ENCODE assay signal across 10 cellular contexts in genomic region chr20:50848341-50848808, GRCh38. TPM values are rescaled to one million over a fixed set of nuclear protein-coding genes. Genes with fewer than 3 reads are reported as not detected.
DNase-seq lines count a peak whose midpoint lies in the region; ATAC-seq, FAIRE-seq and TF ChIP-seq lines count a peak whose summit lies in the region.
"Had no signal": no experiment of that assay in that cellular context is flagged by ENCODE, and none has a peak within 500 bp of the region (broad histone marks: within the 10 kb centered on the region; RNA-seq: fewer than 3 reads in every experiment).

No MANE protein-coding gene starts in this region.

- dilution Hi-C loops in keratinocyte (cut with MboI; ENCODE audit: extremely low pct_ligation_motif_present, low sequenced_read_pairs): no loop called here

- no peak for ATAC-seq in GM12878
- no peak for ATAC-seq in HG03457 (IDR thresholded peaks at IDR 0.05; ENCODE audit: unreplicated experiment)
- no peak for ATAC-seq in GM18870 (IDR thresholded peaks at IDR 0.05; ENCODE audit: unreplicated experiment)
- ATAC-seq in GM19035 (IDR thresholded peaks at IDR 0.05; ENCODE audit: unreplicated experiment): no peak
- no peak for ATAC-seq in activated CD4-positive, CD25-positive, alpha-beta regulatory T cell treated with anti-CD3 and anti-CD28 coated beads, Interleukin-2, amount 50 U/mL, for 24 hours

- H4K20me1 ChIP-seq in MM.1S (ENCODE audit: insufficient read depth, low read length) (no peaks in the 10 kb centered on the region), GM12878 (ENCODE audit: control insufficient read depth, insufficient read depth) (no peaks in the 10 kb centered on the region), keratinocyte (ENCODE audit: control insufficient read depth, extremely low read depth, insufficient read depth, low read length) (no peaks in the 10 kb centered on the region)

- H3K4me3 ChIP-seq in MM.1S (ENCODE audit: low read length) (no peak overlapping the region), GM12878 (no peak overlapping the region), keratinocyte (ENCODE audit: control insufficient read depth in 2 of 3, extremely low read depth in 1 of 3, insufficient read depth in 2 of 3, low read depth in 1 of 3, low read length in 3 of 3) (peak overlapping the region in 1 of 3 experiments; percentile 40), stomach (no peak overlapping the region)

- no peaks in the 10 kb centered on the region; the same call in 1 of the 2 replicates for H3F3A ChIP-seq in MM.1S (ENCODE audit: insufficient read depth, low read length)

- no peaks in the 10 kb centered on the region for H3K9me2 ChIP-seq in MM.1S (replicated peaks; ENCODE audit: insufficient read depth, low read length)

- H2AFZ ChIP-seq in MM.1S (ENCODE audit: low read length): no peak overlapping the region
- H2AFZ ChIP-seq in GM12878 (ENCODE audit: control insufficient read depth, low read depth, low read length): no peak overlapping the region
- peak overlapping the region; percentile 83 for H2AFZ ChIP-seq in keratinocyte (ENCODE audit: control insufficient read depth, low read length)

- FAIRE-seq in GM12878 (lab: Jason Lieb, UNC) (no peak), keratinocyte (lab: Jason Lieb, UNC) (no peak)

- H3K9ac ChIP-seq in MM.1S (ENCODE audit: low read length) (no peak overlapping the region), GM12878 (ENCODE audit: control insufficient read depth, insufficient read depth, low read length) (peak overlapping the region; percentile 13), keratinocyte (ENCODE audit: control insufficient read depth, extremely low read depth, insufficient read depth, low read length) (peak overlapping the region; percentile 62)

- peaks cover 2% of the 10 kb centered on the region for H3K9me1 ChIP-seq in keratinocyte (ENCODE audit: control insufficient read depth, extremely low read depth, insufficient read depth, low read length)

- H3K27ac ChIP-seq in MM.1S (ENCODE audit: low read length) (no peak overlapping the region), GM12878 (ENCODE audit: control insufficient read depth, insufficient read depth) (peak overlapping the region; percentile 49), keratinocyte (ENCODE audit: control insufficient read depth, insufficient read depth, low read length) (peak overlapping the region; percentile 60), stomach (peak overlapping the region in 4 of 5 donors; percentile 30 to 57 (median 48))
- H3K27ac ChIP-seq: brain microvascular endothelial cell had no signal

- H3K4me2 ChIP-seq in MM.1S (ENCODE audit: low read depth, low read length) (peak overlapping the region; percentile 46; the same call in 1 of the 2 replicates), GM12878 (ENCODE audit: control insufficient read depth, insufficient read depth) (peak overlapping the region; percentile 58), keratinocyte (ENCODE audit: control insufficient read depth, extremely low read depth, insufficient read depth, low read depth, low read length) (peak overlapping the region; percentile 61)

- H3K27me3 ChIP-seq in MM.1S (replicated peaks; ENCODE audit: insufficient read depth, low read length): no peaks in the 10 kb centered on the region
- H3K27me3 ChIP-seq in GM12878 (replicated peaks in 1 of 2; ENCODE audit: control insufficient read depth in 2 of 2, insufficient read depth in 2 of 2, low read length in 1 of 2): no peaks in the 10 kb centered on the region
- H3K27me3 ChIP-seq in keratinocyte (ENCODE audit: control insufficient read depth, extremely low read depth, insufficient read depth, low read length): no peaks in the 10 kb centered on the region
- H3K27me3 ChIP-seq in stomach: no peaks in the 10 kb centered on the region
- H3K27me3 ChIP-seq: brain microvascular endothelial cell had no signal

- no peak for TF ChIP-seq EP300 in GM12878 (IDR thresholded peaks at IDR 0.05; ENCODE audit: borderline replicate concordance in 1 of 2, control insufficient read depth in 1 of 2, low read depth in 2 of 2, low read length in 2 of 2)
- no peak for TF ChIP-seq EP300 in stomach (IDR thresholded peaks at IDR 0.05)

- 65% methylated on average over 8 of the region's 8 CpGs for WGBS in GM12878 (ENCODE audit: insufficient coverage, insufficient replicate concordance, low lambda C conversion rate, missing lambda C conversion rate)
- 29 to 46% (median 37%) methylated on average over 8 of the region's 8 CpGs for WGBS in stomach, 5 donors

- TF ChIP-seq POLR2A in GM12878 (IDR thresholded peaks at IDR 0.05; ENCODE audit: low read depth, low read length): no peak
- no peak for TF ChIP-seq POLR2A in stomach (IDR thresholded peaks at IDR 0.05)

- H3K79me2 ChIP-seq in MM.1S (ENCODE audit: low read length) (no peaks in the 10 kb centered on the region), GM12878 (ENCODE audit: control insufficient read depth, insufficient read depth, low read length) (peaks cover 4% of the 10 kb centered on the region), keratinocyte (ENCODE audit: control insufficient read depth, insufficient read depth, low read length) (no peaks in the 10 kb centered on the region)

- H3K36me3 ChIP-seq in MM.1S (replicated peaks; ENCODE audit: insufficient read depth, low read length) (no peaks in the 10 kb centered on the region), GM12878 (ENCODE audit: control insufficient read depth in 2 of 2, insufficient read depth in 2 of 2, low read length in 1 of 2) (peaks cover 6 to 10% of the 10 kb centered on the region in 2 experiments), keratinocyte (ENCODE audit: control insufficient read depth in 2 of 2, extremely low read depth in 1 of 2, insufficient read depth in 2 of 2, low read length in 2 of 2) (no peaks in the 10 kb centered on the region), stomach (peaks cover 0 to 1% (median 0%) of the 10 kb centered on the region in 4 donors)
- H3K36me3 ChIP-seq: brain microvascular endothelial cell had no signal

- H3K4me1 ChIP-seq in MM.1S (ENCODE audit: low read length) (peaks cover 10% of the 10 kb centered on the region), GM12878 (ENCODE audit: control insufficient read depth, insufficient read depth, low read length) (peaks cover 58% of the 10 kb centered on the region), keratinocyte (ENCODE audit: control insufficient read depth, extremely low read depth, insufficient read depth, low read length) (peaks cover 51% of the 10 kb centered on the region), stomach (peaks cover 13 to 32% (median 20%) of the 10 kb centered on the region in 4 donors)

- no peak for TF ChIP-seq RAD21 in GM12878 (IDR thresholded peaks at IDR 0.05; ENCODE audit: insufficient read depth, low read depth, low read length)

- RAD21 ChIA-PET in GM12878 (lab: Charles Lee; ENCODE audit: unreplicated experiment): interaction anchor here (0.6 to 2.3 kb wide), 6 partner anchors 10 to 79 kb away, joined by 3 to 8 read pairs (median 3); partner anchors contain the start of gene BCAS4

- in situ Hi-C loops in GM12878 (cut with MboI): no loop called here

- no peak for DNase-seq in MM.1S
- DNase-seq in GM12878 (ENCODE audit: low read depth, low spot score): no peak
- no peak for DNase-seq in keratinocyte (ENCODE audit: low read depth, low spot score)
- DNase-seq in stomach: peak; percentile 52
- DNase-seq: brain microvascular endothelial cell, T-helper 2 cell had no signal

- intact Hi-C loops in GM12878 (cut with micrococcal nuclease; ENCODE audit: unreplicated experiment) (no loop called here), stomach (cut with DNase I; ENCODE audit: low total_unique reads) (no loop called here)

- H3K9me3 ChIP-seq in MM.1S (replicated peaks; ENCODE audit: insufficient read depth, low read length): no peaks in the 10 kb centered on the region
- H3K9me3 ChIP-seq in GM12878 (replicated peaks; ENCODE audit: control insufficient read depth, insufficient read depth, low read length): no peaks in the 10 kb centered on the region
- H3K9me3 ChIP-seq in keratinocyte (ENCODE audit: control insufficient read depth, low read depth, low read length): no peaks in the 10 kb centered on the region
- H3K9me3 ChIP-seq in stomach: no peaks in the 10 kb centered on the region

- TF ChIP-seq CTCF in MM.1S (IDR thresholded peaks at IDR 0.05; ENCODE audit: low read length): no peak
- no peak for TF ChIP-seq CTCF in GM12878 (IDR thresholded peaks at IDR 0.05 in 2 of 3, conservative IDR thresholded peaks at IDR 0.05 in 1 of 3; ENCODE audit: control insufficient read depth in 2 of 3, extremely low read depth in 1 of 3, insufficient read depth in 1 of 3, low read depth in 3 of 3, low read length in 3 of 3)
- TF ChIP-seq CTCF in keratinocyte (optimal IDR thresholded peaks at IDR 0.05 in 1 of 3, IDR thresholded peaks at IDR 0.05 in 1 of 3, conservative IDR thresholded peaks at IDR 0.05 in 1 of 3; ENCODE audit: extremely low read depth in 1 of 3, insufficient read depth in 2 of 3, low read length in 3 of 3): no peak
- TF ChIP-seq CTCF in stomach (IDR thresholded peaks at IDR 0.05): no peak

- no TSS peak for BruUV-seq in GM12878 (replicated peaks; lab: Mats Ljungman, UMichigan)

- POLR2A ChIA-PET in GM12878 (lab: Charles Lee): interaction anchor here (0.6 to 1.5 kb wide), 3 partner anchors 27 to 55 kb away, joined by 3 to 8 read pairs (median 3); no protein-coding TSS in a partner anchor

- SMC1A ChIA-PET in GM12878 (lab: Charles Lee; ENCODE audit: uncharacterized antibody, unreplicated experiment): interaction anchor here (0.5 to 2.6 kb wide), 5 partner anchors 29 to 451 kb away, joined by 3 to 9 read pairs (median 3); no protein-coding TSS in a partner anchor

- CTCF ChIA-PET in GM12878 (lab: Yijun Ruan, JAX): interaction anchor here (0.9 to 2.3 kb wide), 4 partner anchors 9 to 81 kb away, joined by 3 to 9 read pairs (median 6); partner anchors contain the start of gene BCAS4

RNA-seq across cellular contexts. Expression of gene BCAS4, which starts 53.5 kb away (rescaled TPM):
- 33.2 and 41.2 TPM in 2 replicates for total RNA-seq in GM12878 (2013; cell fraction: nucleolus; rRNA removed)
- 196 and 212 TPM in 2 replicates for total RNA-seq in GM12878 (2014; rRNA removed)
- 30.7 and 40.4 TPM in 2 replicates for total RNA-seq in GM12878 (2014; rRNA removed; fragmentation: Illumina TruSeq; extraction: Trizol)
- total RNA-seq in GM12878 (2021): 84.3 and 90.1 TPM in 2 replicates
- polyA plus RNA-seq in GM12878 (2011; ENCODE audit: low read depth): 197 TPM
- 21.8 and 31.5 TPM in 2 replicates for polyA plus RNA-seq in GM12878 (2011; rRNA removed)
- polyA plus RNA-seq in GM12878 (2011; cell fraction: cytosol; rRNA removed): 28.9 and 69.9 TPM in 2 replicates
- polyA plus RNA-seq in GM12878 (2011; cell fraction: nucleus; rRNA removed): 43.0 and 45.6 TPM in 2 replicates
- 87.8 and 101 TPM in 2 replicates for polyA plus RNA-seq in GM12878 (2012)
- polyA plus RNA-seq in GM12878 (2014; fragmentation: Illumina TruSeq; extraction: Trizol): 19.5 and 30.1 TPM in 2 replicates
- 10 to 100 TPM; 14.8 to 34.2 TPM for polyA plus RNA-seq in GM12878 (2014; fragmentation: Nextera tagmentation; extraction: Ambion mirVana)
- 214 and 266 TPM in 2 replicates for polyA plus RNA-seq in GM12878 (2014; rRNA removed)
- 100 to 1,000 TPM; 127 to 132 TPM for polyA plus RNA-seq in GM12878 (2016; fragmentation: Nextera tagmentation; extraction: Ambion mirVana)
- 13.5 and 16.0 TPM in 2 replicates for polyA minus RNA-seq in GM12878 (2011; rRNA and poly(A)+ RNA removed)
- polyA minus RNA-seq in GM12878 (2011; cell fraction: cytosol; rRNA and poly(A)+ RNA removed): 5.9 and 7.5 TPM in 2 replicates
- polyA minus RNA-seq in GM12878 (2011; cell fraction: nucleus; rRNA and poly(A)+ RNA removed): 13.7 and 22.7 TPM in 2 replicates
- 13.8 to 23.1 TPM (median 19.0 TPM) in 3 replicates for polyA plus RNA-seq in keratinocyte
- polyA plus RNA-seq in keratinocyte (2011; ENCODE audit: low read depth): 1.3 TPM
- polyA plus RNA-seq in keratinocyte (2011; cell fraction: cytosol; rRNA removed): 9.0 and 22.6 TPM in 2 replicates
- 7.0 and 12.3 TPM in 2 replicates for polyA plus RNA-seq in keratinocyte (2011; cell fraction: nucleus; rRNA removed)
- polyA plus RNA-seq in keratinocyte (2012; ENCODE audit: low replicate concordance): 6.9 and 15.7 TPM in 2 replicates
- polyA minus RNA-seq in keratinocyte: 4.0 to 9.0 TPM (median 8.4 TPM) in 3 replicates
- polyA minus RNA-seq in keratinocyte (2011; cell fraction: cytosol; rRNA and poly(A)+ RNA removed): 8.2 TPM
- 3.8 and 8.4 TPM in 2 replicates for polyA minus RNA-seq in keratinocyte (2011; cell fraction: nucleus; rRNA and poly(A)+ RNA removed)
- total RNA-seq in stomach: 1 to 10 TPM in 3 of 5 donors, under 1 TPM in 1, not detected in 1; under 0.01 to 2.8 (median 1.9) TPM
- polyA plus RNA-seq in stomach: 1 to 10 TPM in 2 of 3 donors, under 1 TPM in 1; 0.46 to 7.2 (median 5.6) TPM
